1 cellular context compared by ENCODE assay signal in the genomic region with DNA sequence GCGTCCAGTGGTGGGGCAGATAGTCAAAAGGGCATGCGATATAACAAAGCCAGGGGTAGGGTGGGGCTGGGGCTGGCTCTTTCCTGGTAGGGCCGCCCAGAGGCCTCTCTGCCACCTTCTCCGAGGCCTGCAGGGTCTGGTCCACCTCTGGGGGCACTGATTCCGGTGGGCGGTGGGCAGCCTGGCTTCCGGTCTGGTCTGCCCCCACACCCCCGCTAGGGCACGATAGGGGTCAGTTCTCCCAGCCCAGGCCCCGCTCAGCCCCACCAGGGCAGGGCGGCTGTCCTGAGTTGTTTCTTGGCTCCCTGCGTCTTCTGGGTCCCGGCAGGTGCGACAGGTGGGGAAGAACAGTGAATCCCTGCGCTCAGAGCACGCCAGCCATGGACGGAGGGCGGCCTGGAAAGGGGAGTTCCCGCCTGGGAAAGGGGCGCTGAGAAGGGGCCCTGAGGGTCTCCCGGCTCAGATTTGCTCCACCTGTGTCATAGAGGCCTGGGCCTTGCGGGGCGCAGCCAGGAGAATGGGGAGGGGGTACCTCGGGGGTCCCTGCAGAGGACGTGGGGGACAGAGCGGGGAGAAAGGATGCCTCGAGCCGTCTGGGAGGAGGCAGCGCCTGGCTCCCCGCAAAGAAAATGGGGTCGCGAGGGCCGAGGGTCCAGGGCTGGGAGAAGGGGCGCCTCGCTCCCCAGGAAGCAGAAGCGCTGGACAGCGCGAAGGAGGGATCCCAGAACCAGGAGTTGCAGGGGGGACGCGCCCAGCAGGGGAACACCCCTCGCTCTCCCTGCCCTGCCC.
TF ChIP-seq lines count a peak whose summit lies in the region.

No MANE protein-coding gene starts in this region.

TF ChIP-seq in HCT116, 20 proteins besides CTCF, POLR2A, EP300 and RAD21 (continued from another document):
- TF ChIP-seq, protein P1, sequence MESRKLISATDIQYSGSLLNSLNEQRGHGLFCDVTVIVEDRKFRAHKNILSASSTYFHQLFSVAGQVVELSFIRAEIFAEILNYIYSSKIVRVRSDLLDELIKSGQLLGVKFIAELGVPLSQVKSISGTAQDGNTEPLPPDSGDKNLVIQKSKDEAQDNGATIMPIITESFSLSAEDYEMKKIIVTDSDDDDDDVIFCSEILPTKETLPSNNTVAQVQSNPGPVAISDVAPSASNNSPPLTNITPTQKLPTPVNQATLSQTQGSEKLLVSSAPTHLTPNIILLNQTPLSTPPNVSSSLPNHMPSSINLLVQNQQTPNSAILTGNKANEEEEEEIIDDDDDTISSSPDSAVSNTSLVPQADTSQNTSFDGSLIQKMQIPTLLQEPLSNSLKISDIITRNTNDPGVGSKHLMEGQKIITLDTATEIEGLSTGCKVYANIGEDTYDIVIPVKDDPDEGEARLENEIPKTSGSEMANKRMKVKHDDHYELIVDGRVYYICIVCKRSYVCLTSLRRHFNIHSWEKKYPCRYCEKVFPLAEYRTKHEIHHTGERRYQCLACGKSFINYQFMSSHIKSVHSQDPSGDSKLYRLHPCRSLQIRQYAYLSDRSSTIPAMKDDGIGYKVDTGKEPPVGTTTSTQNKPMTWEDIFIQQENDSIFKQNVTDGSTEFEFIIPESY (IDR thresholded peaks at IDR 0.05; ENCODE audit: extremely low read depth, insufficient replicate concordance, low read length) = no peak
- TF ChIP-seq, protein P2, sequence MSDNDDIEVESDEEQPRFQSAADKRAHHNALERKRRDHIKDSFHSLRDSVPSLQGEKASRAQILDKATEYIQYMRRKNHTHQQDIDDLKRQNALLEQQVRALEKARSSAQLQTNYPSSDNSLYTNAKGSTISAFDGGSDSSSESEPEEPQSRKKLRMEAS (IDR thresholded peaks at IDR 0.05) = no peak
- no peak for TF ChIP-seq SRF (IDR thresholded peaks at IDR 0.05; ENCODE audit: low read depth)
- TF ChIP-seq, protein P3, sequence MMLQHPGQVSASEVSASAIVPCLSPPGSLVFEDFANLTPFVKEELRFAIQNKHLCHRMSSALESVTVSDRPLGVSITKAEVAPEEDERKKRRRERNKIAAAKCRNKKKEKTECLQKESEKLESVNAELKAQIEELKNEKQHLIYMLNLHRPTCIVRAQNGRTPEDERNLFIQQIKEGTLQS (IDR thresholded peaks at IDR 0.05) = no peak
- no peak for TF ChIP-seq JUND (IDR thresholded peaks at IDR 0.05)
- no peak for TF ChIP-seq EZH2phosphoT487 (IDR thresholded peaks at IDR 0.05; ENCODE audit: borderline replicate concordance)
